In the genomic region with DNA sequence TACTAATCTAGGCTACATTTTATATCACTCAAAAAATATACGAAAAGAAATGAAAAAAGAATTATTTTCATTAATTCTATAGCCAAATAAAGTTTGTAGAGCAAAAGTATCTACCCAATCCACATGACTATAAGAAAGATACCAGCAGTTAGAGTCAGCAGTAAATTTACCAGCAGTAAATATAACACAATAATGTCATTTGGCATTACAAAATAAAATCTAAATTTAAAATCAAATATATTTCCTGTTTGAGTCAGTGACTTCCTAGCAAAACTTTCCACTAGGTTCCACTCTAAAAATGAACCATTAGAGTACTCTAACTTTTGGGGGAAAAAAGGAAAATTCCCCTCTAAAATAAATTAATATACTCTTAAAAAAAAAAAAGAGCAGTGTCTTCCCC, we compare ENCODE assay signal across 33 cellular contexts.
A peak's percentile ranks its signal among the peaks of the same experiment; 100 is the strongest.
DNase-seq lines count a peak whose midpoint lies in the region; FAIRE-seq and TF ChIP-seq lines count a peak whose summit lies in the region.
"Had no signal": no experiment of that assay in that cellular context is flagged by ENCODE, and none has a peak within 500 bp of the region (broad histone marks: within the 10 kb centered on the region; RNA-seq: fewer than 3 reads in every experiment).

No MANE protein-coding gene starts in this region.

- no peaks in the 10 kb centered on the region; a peak in 1 of 22 replicates for H4K20me1 ChIP-seq in BLaER1 treated with 17β-estradiol and CSF1 and Interleukin-3, amounts not matched to agents 10 nM and 100 nM
- no peaks in the 10 kb centered on the region for H4K20me1 ChIP-seq in SU-DHL-6 (ENCODE audit: low read depth, low read length)

- TF ChIP-seq CTCF in SU-DHL-6 (IDR thresholded peaks at IDR 0.05; ENCODE audit: insufficient read depth, low read length, poor library complexity, severe bottlenecking) (no peak), spleen (IDR thresholded peaks at IDR 0.05 in 8 of 11, conservative IDR thresholded peaks at IDR 0.05 in 3 of 11) (no peak)

- peaks cover 0 to 9% (median 0%) of the 10 kb centered on the region in 11 experiments; a peak in 4 of 22 replicates for H3K36me3 ChIP-seq in BLaER1 treated with 17β-estradiol and CSF1 and Interleukin-3, amounts not matched to agents 10 nM and 100 nM
- no peaks in the 10 kb centered on the region for H3K36me3 ChIP-seq in SU-DHL-6 (ENCODE audit: low read length)
- peaks cover 0 to 6% (median 0%) of the 10 kb centered on the region in 6 donors for H3K36me3 ChIP-seq in spleen
- H3K36me3 ChIP-seq: brain microvascular endothelial cell, lower lobe of right lung, Peyer's patch had no signal

- H3K79me2 ChIP-seq in SU-DHL-6 (ENCODE audit: insufficient read depth, low read length) = no peaks in the 10 kb centered on the region

- H3K4me2 ChIP-seq in BLaER1 treated with 17β-estradiol and CSF1 and Interleukin-3, amounts not matched to agents 10 nM and 100 nM = peak overlapping the region; percentile 35 to 84 (median 66); a peak in 18 of 22 replicates
- peak overlapping the region; percentile 43 for H3K4me2 ChIP-seq in SU-DHL-6 (ENCODE audit: low read depth, low read length, poor library complexity, severe bottlenecking)

- no peaks in the 10 kb centered on the region for H3K9me2 ChIP-seq in SU-DHL-6 (replicated peaks; ENCODE audit: insufficient read depth, low read length)

- peak overlapping the region in 1 of 10 experiments; percentile 16; a peak in 1 of 20 replicates for H3K4me3 ChIP-seq in BLaER1 treated with 17β-estradiol and CSF1 and Interleukin-3, amounts not matched to agents 10 nM and 100 nM
- no peak overlapping the region for H3K4me3 ChIP-seq in SU-DHL-6 (ENCODE audit: insufficient read depth, low read length, poor library complexity, severe bottlenecking)
- H3K4me3 ChIP-seq in spleen = no peak overlapping the region
- H3K4me3 ChIP-seq: lower lobe of right lung, mucosa of descending colon, Peyer's patch had no signal

- H3K27ac ChIP-seq in BLaER1 treated with 17β-estradiol and CSF1 and Interleukin-3, amounts not matched to agents 10 nM and 100 nM = peak overlapping the region; percentile 27 to 90 (median 65); a peak in 21 of 22 replicates
- H3K27ac ChIP-seq in SU-DHL-6 (ENCODE audit: low read depth, low read length) (no peak overlapping the region), spleen (peak overlapping the region in 5 of 8 donors; percentile 24 to 36 (median 31))
- H3K27ac ChIP-seq: brain microvascular endothelial cell, C4-2B, epithelial cell of prostate, lower lobe of right lung, Peyer's patch had no signal

- H3K4me1 ChIP-seq in BLaER1 treated with 17β-estradiol and CSF1 and Interleukin-3, amounts not matched to agents 10 nM and 100 nM = peaks cover 40 to 95% (median 58%) of the 10 kb centered on the region in 10 experiments
- peaks cover 20 to 65% (median 36%) of the 10 kb centered on the region in 6 donors for H3K4me1 ChIP-seq in spleen

- H3F3A ChIP-seq in SU-DHL-6 (ENCODE audit: insufficient read depth) = peaks cover 23% of the 10 kb centered on the region

- 67 to 83% (median 71%) methylated on average over 1 of the region's 1 CpG for WGBS in spleen, 5 donors

- no peak for DNase-seq in spleen
- no peak for DNase-seq in activated T-cell treated with anti-CD3 and anti-CD28 coated beads, Interleukin-2, amount 50 U/mL, for 1 hour
- no peak for DNase-seq in foreskin melanocyte
- no peak for DNase-seq in SW480 (ENCODE audit: low spot score)
- DNase-seq: activated CD4-positive, alpha-beta T cell treated with anti-CD3 and anti-CD28 coated beads for 36 hours; activated CD8-positive, alpha-beta memory T cell treated with anti-CD3 and anti-CD28 coated beads, Interleukin-2, amount 50 U/mL, for 48 hours; activated CD8-positive, alpha-beta T cell treated with anti-CD3 and anti-CD28 coated beads for 36 hours; activated naive CD4-positive, alpha-beta T cell treated with anti-CD3 and anti-CD28 coated beads, Interleukin-2, amount 10 ng/mL, durations not matched to agents 7 days and 5 days; amniotic stem cell; brain microvascular endothelial cell; COR-L47; DMS53; effector CD4-positive, alpha-beta T cell; GDM1; glutamatergic neuron; HCEC 1CT; islet precursor cell; lower lobe of right lung; mucosa of descending colon; NCI-H1417 treated with DMSO at 0.1 percent for 48 hours; NCI-H2029 treated with DMSO at 0.1 percent for 48 hours; NCI-H526; Peyer's patch; retina; SIG-M5; small intestine; stimulated activated naive CD4-positive, alpha-beta T cell treated with Interleukin-2 at 50 U/mL for 16 hours had no signal

- no peak for TF ChIP-seq POLR2A in spleen (IDR thresholded peaks at IDR 0.05)

- H3K27me3 ChIP-seq in BLaER1 treated with 17β-estradiol and CSF1 and Interleukin-3, amounts not matched to agents 10 nM and 100 nM = no peaks in the 10 kb centered on the region
- H3K27me3 ChIP-seq in SU-DHL-6 (ENCODE audit: low read length) = no peaks in the 10 kb centered on the region
- no peaks in the 10 kb centered on the region for H3K27me3 ChIP-seq in spleen (replicated peaks in 1 of 7)
- H3K27me3 ChIP-seq: brain microvascular endothelial cell, Peyer's patch had no signal

- intact Hi-C loops in spleen (cut with DNase I; ENCODE audit: low total_unique reads) = no loop called here

- H3K9me3 ChIP-seq in BLaER1 treated with 17β-estradiol and CSF1 and Interleukin-3, amounts not matched to agents 10 nM and 100 nM (replicated peaks in 1 of 11) = no peaks in the 10 kb centered on the region
- H3K9me3 ChIP-seq in SU-DHL-6 (ENCODE audit: insufficient read depth, low read length) (no peaks in the 10 kb centered on the region), spleen (no peaks in the 10 kb centered on the region)
- H3K9me3 ChIP-seq: lower lobe of right lung, mucosa of descending colon, Peyer's patch had no signal

- H2AFZ ChIP-seq in SU-DHL-6 (ENCODE audit: low read depth, low read length, severe bottlenecking) = no peak overlapping the region

- FAIRE-seq in islet of Langerhans (lab: Jason Lieb, UNC) = peak; percentile 9
- FAIRE-seq: small intestine, urothelium cell line had no signal

- H3K9ac ChIP-seq in BLaER1 treated with 17β-estradiol and CSF1 and Interleukin-3, amounts not matched to agents 10 nM and 100 nM = peak overlapping the region in 6 of 11 experiments; percentile 32 to 75 (median 55); a peak in 9 of 22 replicates
- no peak overlapping the region for H3K9ac ChIP-seq in SU-DHL-6 (ENCODE audit: low read length)
